In the genomic region with DNA sequence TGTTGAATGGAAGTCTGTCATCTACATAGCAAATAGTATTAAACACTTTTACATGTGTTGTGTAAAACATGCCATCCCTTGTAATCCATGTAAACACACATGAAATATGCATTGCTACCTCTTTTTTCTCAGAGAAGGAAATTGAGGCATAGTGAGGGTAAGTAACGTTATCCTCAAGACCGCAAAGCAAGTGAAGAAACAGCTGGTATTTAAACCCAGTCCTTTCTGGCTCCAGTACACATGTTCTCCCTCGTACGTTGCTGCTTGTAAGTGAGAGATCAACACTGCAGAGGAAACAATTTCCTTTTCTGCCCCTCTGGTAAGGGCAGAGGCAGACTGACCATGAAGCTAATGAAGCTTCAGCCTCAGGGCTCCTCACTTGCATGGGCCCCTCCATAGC, we compare ENCODE assay signal across 21 cellular contexts. TPM values are rescaled to one million over a fixed set of nuclear protein-coding genes. Genes with fewer than 3 reads are reported as not detected.
A peak's percentile ranks its signal among the peaks of the same experiment; 100 is the strongest.
DNase-seq lines count a peak whose midpoint lies in the region; ATAC-seq, FAIRE-seq and TF ChIP-seq lines count a peak whose summit lies in the region.
"Had no signal": no experiment of that assay in that cellular context is flagged by ENCODE, and none has a peak within 500 bp of the region (broad histone marks: within the 10 kb centered on the region; RNA-seq: fewer than 3 reads in every experiment).

No MANE protein-coding gene starts in this region.

- FAIRE-seq in GM12891 (lab: Jason Lieb, UNC) (peak; percentile 38), pancreas (lab: Jason Lieb, UNC) (no peak)

- H3K4me1 ChIP-seq in mesenchymal stem cell (ENCODE audit: control insufficient read depth, insufficient read depth, low read depth, low read length) (peaks cover 2% of the 10 kb centered on the region), gastrocnemius medialis (peaks cover 10 to 18% of the 10 kb centered on the region in 2 donors), pancreas (no peaks in the 10 kb centered on the region)
- H3K4me1 ChIP-seq: BLaER1, HAP-1 had no signal

- H2BK12ac ChIP-seq in mesenchymal stem cell (ENCODE audit: low read length in 2 of 2), result no peak overlapping the region

- WGBS in mesenchymal stem cell, result 99% methylated on average over 4 of the region's 4 CpGs
- 86 to 87% methylated on average over 4 of the region's 4 CpGs for WGBS in pancreas, 2 donors

- CTCF ChIA-PET in activated B cell treated with CpG ODN at 0.5 μM for 24 hours (lab: Charles Lee), result no interaction called here

- H3K4me3 Mint-ChIP-seq in activated B cell treated with CpG ODN at 0.5 μM for 24 hours, result no peak overlapping the region
- H3K4me3 Mint-ChIP-seq: CD4-positive, alpha-beta T cell had no signal

- H3K27ac Mint-ChIP-seq in activated B cell treated with CpG ODN at 0.5 μM for 24 hours, result peak overlapping the region; percentile 30
- H3K27ac Mint-ChIP-seq: CD4-positive, alpha-beta T cell had no signal

- POLR2A ChIA-PET in activated B cell treated with CpG ODN at 0.5 μM for 24 hours (lab: Charles Lee), result interaction anchor here (0.6 to 1.0 kb wide), 3 partner anchors 25 to 70 kb away, joined by 3 read pairs; no protein-coding TSS in a partner anchor

- no peak overlapping the region for H3K14ac ChIP-seq in mesenchymal stem cell (ENCODE audit: low read length in 2 of 2)

- H2BK5ac ChIP-seq in mesenchymal stem cell (ENCODE audit: low read depth, low read length, poor library complexity, severe bottlenecking), result no peak overlapping the region

- H3K36me3 Mint-ChIP-seq in activated B cell treated with CpG ODN at 0.5 μM for 24 hours (ENCODE audit: low read depth), result peaks cover 50% of the 10 kb centered on the region

- no peak overlapping the region for H3K9ac ChIP-seq in mesenchymal stem cell (ENCODE audit: low read length)
- H3K9ac ChIP-seq: BLaER1 had no signal

- H3K4ac ChIP-seq in mesenchymal stem cell (ENCODE audit: low read depth in 1 of 2, low read length in 2 of 2), result no peak overlapping the region

- H3K9me3 Mint-ChIP-seq in activated B cell treated with CpG ODN at 0.5 μM for 24 hours, result no peaks in the 10 kb centered on the region
- H3K9me3 Mint-ChIP-seq: CD4-positive, alpha-beta T cell had no signal

- H3K36me3 ChIP-seq in mesenchymal stem cell (ENCODE audit: control insufficient read depth in 1 of 2, insufficient read depth in 2 of 2, low read depth in 1 of 2, low read length in 2 of 2), result peaks cover 13 to 51% of the 10 kb centered on the region in 2 experiments
- peaks cover 0 to 49% of the 10 kb centered on the region in 2 donors for H3K36me3 ChIP-seq in gastrocnemius medialis
- peaks cover 3 to 34% (median 9%) of the 10 kb centered on the region in 3 donors for H3K36me3 ChIP-seq in pancreas
- H3K36me3 ChIP-seq: MG63, SJCRH30 had no signal

- H3K27me3 ChIP-seq in mesenchymal stem cell (ENCODE audit: control insufficient read depth in 1 of 2, insufficient read depth in 1 of 2, low read length in 2 of 2) (no peaks in the 10 kb centered on the region), gastrocnemius medialis (no peaks in the 10 kb centered on the region), pancreas (no peaks in the 10 kb centered on the region)
- H3K27me3 ChIP-seq: BLaER1, MG63, SJCRH30 had no signal

- no peak overlapping the region for H2AK5ac ChIP-seq in mesenchymal stem cell (ENCODE audit: low read length, severe bottlenecking)

- H2BK120ac ChIP-seq in mesenchymal stem cell (ENCODE audit: low read depth, low read length), result no peak overlapping the region

- no peak overlapping the region for H3K23ac ChIP-seq in mesenchymal stem cell (ENCODE audit: low read length in 2 of 2)

- no peaks in the 10 kb centered on the region for H3K79me1 ChIP-seq in mesenchymal stem cell (replicated peaks; ENCODE audit: low read length, poor library complexity, severe bottlenecking)

- ATAC-seq in activated B cell treated with CpG ODN at 0.5 μM for 24 hours (ENCODE audit: low read depth) (no peak), gastrocnemius medialis (peak; percentile 46 to 51), HG03175 (IDR thresholded peaks at IDR 0.05; ENCODE audit: unreplicated experiment) (no peak), pancreas (no peak)
- ATAC-seq: Panc1 had no signal

- TF ChIP-seq CTCF in activated B cell treated with CpG ODN at 0.5 μM for 24 hours (IDR thresholded peaks at IDR 0.05), result no peak
- TF ChIP-seq CTCF in gastrocnemius medialis (IDR thresholded peaks at IDR 0.05 in 4 of 5, conservative IDR thresholded peaks at IDR 0.05 in 1 of 5), result no peak
- no peak for TF ChIP-seq CTCF in pancreas (IDR thresholded peaks at IDR 0.05)

- no peak overlapping the region for H2AFZ ChIP-seq in mesenchymal stem cell (ENCODE audit: low read depth, low read length)

- H2BK15ac ChIP-seq in mesenchymal stem cell (ENCODE audit: low read depth, poor library complexity, severe bottlenecking), result no peak overlapping the region

- in situ Hi-C loops in gastrocnemius medialis (cut with MboI; ENCODE audit: low sequenced_read_pairs in 4 of 4), result no loop called here

- peaks cover 32% of the 10 kb centered on the region for H3K4me1 Mint-ChIP-seq in activated B cell treated with CpG ODN at 0.5 μM for 24 hours

- no peak overlapping the region for H4K91ac ChIP-seq in mesenchymal stem cell (ENCODE audit: low read length)

- no peak for DNase-seq in GM12891 (ENCODE audit: insufficient read length, low spot score)
- DNase-seq in activated B cell treated with CpG ODN at 0.5 μM for 24 hours, result no peak
- no peak for DNase-seq in mesenchymal stem cell
- DNase-seq in gastrocnemius medialis, result no peak
- DNase-seq in pancreas, result no peak
- DNase-seq in NCI-H2081 (lab: John Stamatoyannopoulos, UW), result no peak
- no peak for DNase-seq in NCI-H69 (lab: John Stamatoyannopoulos, UW)
- DNase-seq: CD4-positive, alpha-beta T cell; COR-L47; DMS79; MG63; NCI-H1417; NCI-H1694 treated with DMSO at 0.1 percent for 48 hours; NCI-H510A; NCI-H748 treated with DMSO at 0.1 percent for 48 hours; NK-92 treated with Interleukin-12 subunit alpha and Interleukin-12 subunit beta, amount 100 ng/mL, for 24 hours; SJCRH30 had no signal

- H3K4me3 ChIP-seq in mesenchymal stem cell (ENCODE audit: insufficient read depth in 1 of 2, low read depth in 1 of 2, low read length in 2 of 2) (no peak overlapping the region), gastrocnemius medialis (no peak overlapping the region), pancreas (no peak overlapping the region)
- H3K4me3 ChIP-seq: BLaER1, HAP-1, MG63, SJCRH30 had no signal

- 0 out of 2 replicates have a peak, but pooled peaks have one; percentile 35 for TF ChIP-seq POLR2A in GM12891 (IDR thresholded peaks at IDR 0.05; ENCODE audit: low read depth, low read length)
- no peak for TF ChIP-seq POLR2A in gastrocnemius medialis (IDR thresholded peaks at IDR 0.05)

- intact Hi-C loops in activated B cell treated with CpG ODN at 0.5 μM for 24 hours (cut with micrococcal nuclease) (no loop called here), gastrocnemius medialis (cut with DNase I; ENCODE audit: low total_unique reads) (no loop called here), pancreas (cut with DNase I) (no loop called here)

- H3K9me3 ChIP-seq in mesenchymal stem cell (ENCODE audit: control insufficient read depth, low read length) (no peaks in the 10 kb centered on the region), gastrocnemius medialis (no peaks in the 10 kb centered on the region), pancreas (no peaks in the 10 kb centered on the region)
- H3K9me3 ChIP-seq: BLaER1, HAP-1, MG63, SJCRH30 had no signal

- no peak overlapping the region for H3K4me2 ChIP-seq in mesenchymal stem cell (ENCODE audit: low read length, poor library complexity, severe bottlenecking)
- H3K4me2 ChIP-seq: BLaER1 had no signal

- peak overlapping the region; percentile 50 for H4K8ac ChIP-seq in mesenchymal stem cell (ENCODE audit: low read length)

- no peak overlapping the region for H3K27ac ChIP-seq in mesenchymal stem cell (ENCODE audit: low read length, poor library complexity, severe bottlenecking)
- peak overlapping the region; percentile 0 to 44 (median 23) for H3K27ac ChIP-seq in gastrocnemius medialis
- H3K27ac ChIP-seq in pancreas, result no peak overlapping the region
- H3K27ac ChIP-seq: BLaER1, SJCRH30 had no signal

- H3K18ac ChIP-seq in mesenchymal stem cell (ENCODE audit: low read depth in 1 of 2, low read length in 2 of 2), result no peak overlapping the region

- H3K27me3 Mint-ChIP-seq in activated B cell treated with CpG ODN at 0.5 μM for 24 hours, result no peaks in the 10 kb centered on the region
- H3K27me3 Mint-ChIP-seq: CD4-positive, alpha-beta T cell had no signal

TF ChIP-seq in GM12891, 5 proteins besides CTCF, POLR2A, EP300 and RAD21:
- no peak for TF ChIP-seq SPI1 (IDR thresholded peaks at IDR 0.05; ENCODE audit: low read depth, low read length)
- no peak for TF ChIP-seq POLR2AphosphoS5 (IDR thresholded peaks at IDR 0.05; ENCODE audit: low read depth, low read length)

RNA-seq across cellular contexts. Expression of a gene that starts 28.5 kb away (rescaled TPM):
- polyA plus RNA-seq in GM12891 (2012; ENCODE audit: low read depth, missing spikeins), result 77.3 TPM
- total RNA-seq in activated B cell treated with CpG ODN at 0.5 μM for 24 hours (141 and 160 TPM in 2 replicates), gastrocnemius medialis (1 to 10 TPM; 3.2 to 5.3 (median 4.2) TPM), pancreas (1 to 10 TPM; 2.8 to 9.2 (median 4.8) TPM)
- polyA plus RNA-seq in mesenchymal stem cell (2013, experiment 1 of 2), result 9.7 TPM
- 9.5 TPM for polyA plus RNA-seq in mesenchymal stem cell (2013, experiment 2 of 2)
- 10 to 100 TPM in 1 of 2 donors, 1 to 10 TPM in 1; 6.9 to 13.0 TPM for polyA plus RNA-seq in pancreas

Comparison
In these comparisons a context has a peak if more than half of its experiments do, and no peak if none do; other contexts are left out.
1. ATAC-seq: peak in gastrocnemius medialis (2 of 2); none in activated B cell treated with CpG ODN at 0.5 μM for 24 hours (single experiment), HG03175 (single experiment) and pancreas (0 of 4).
2. H3K27ac ChIP-seq: peak in gastrocnemius medialis (4 of 4); none in mesenchymal stem cell (single experiment) and pancreas (0 of 4).
3. RNA of a gene that starts 28.5 kb away (total RNA-seq): 141 to 160 TPM in activated B cell treated with CpG ODN at 0.5 μM for 24 hours; 3.2 to 5.3 TPM in gastrocnemius medialis and 2.8 to 9.2 TPM in pancreas; every median in the first group is over 10 times any median in the second.